In genomic region chr1:25608488-25609178, GRCh38 we compare ENCODE assay signal across 8 cellular contexts. TPM values are rescaled to one million over a fixed set of nuclear protein-coding genes. Genes with fewer than 3 reads are reported as not detected.
DNase-seq lines count a peak whose midpoint lies in the region; FAIRE-seq and TF ChIP-seq lines count a peak whose summit lies in the region.

No MANE protein-coding gene starts in this region.

- H3K4me1 ChIP-seq in OCI-LY3 (ENCODE audit: low read length) = peaks cover 4% of the 10 kb centered on the region; the same call in 1 of the 2 replicates

- no peaks in the 10 kb centered on the region for H3K79me2 ChIP-seq in OCI-LY3 (ENCODE audit: low read length)

- H3K27ac ChIP-seq in OCI-LY3 (ENCODE audit: low read length) = no peak overlapping the region

- no peak overlapping the region for H3K9ac ChIP-seq in OCI-LY3 (ENCODE audit: low read length)

- H4K20me1 ChIP-seq in OCI-LY3 (ENCODE audit: insufficient read depth, low read length) = no peaks in the 10 kb centered on the region; the same call in 1 of the 2 replicates

- H2AFZ ChIP-seq in OCI-LY3 (ENCODE audit: low read depth, low read length) = no peak overlapping the region

- DNase-seq in DMS79 (lab: John Stamatoyannopoulos, UW) (peak; percentile 13), DMS79 treated with DMSO at 0.1 percent for 48 hours (lab: John Stamatoyannopoulos, UW) (no peak), HS-27A (ENCODE audit: low read depth) (peak; percentile 38), mucosa of gallbladder (ENCODE audit: low spot score) (peak; percentile 88)
- peak; percentile 79 for DNase-seq in activated CD8-positive, alpha-beta memory T cell treated with anti-CD3 and anti-CD28 coated beads, Interleukin-2, amount 50 U/mL, for 24 hours (ENCODE audit: extremely low read depth)
- peak; percentile 76 to 84 for DNase-seq in stimulated activated CD8-positive, alpha-beta memory T cell treated with anti-CD3 and anti-CD28 coated beads, Interleukin-4, amount 100 ng/mL, for 4 hours (ENCODE audit: low read depth in 2 of 2, low spot score in 1 of 2)

- H3K27me3 ChIP-seq in OCI-LY3 (ENCODE audit: low read depth, low read length) = peaks cover 68% of the 10 kb centered on the region

- no peaks in the 10 kb centered on the region for H3K9me3 ChIP-seq in OCI-LY3 (ENCODE audit: insufficient read depth, low read length)

- FAIRE-seq in endometrium (lab: Jason Lieb, UNC) = peak; percentile 92

- H3K4me2 ChIP-seq in OCI-LY3 (ENCODE audit: low read length) = peak overlapping the region; percentile 77

- no peaks in the 10 kb centered on the region for H3K36me3 ChIP-seq in OCI-LY3 (replicated peaks; ENCODE audit: low read depth, low read length)

- TF ChIP-seq CTCF in OCI-LY3 (IDR thresholded peaks at IDR 0.05; ENCODE audit: low read depth, low read length) = peak; percentile 24; the same call in 1 of the 2 replicates

- H3K4me3 ChIP-seq in OCI-LY3 (ENCODE audit: low read length) = peak overlapping the region; percentile 66

RNA-seq across cellular contexts. Expression of gene MAN1C1, which starts 8.0 kb away (rescaled TPM):
- total RNA-seq in mucosa of gallbladder = 18.4 TPM
